Comparison of ENCODE assay signal across 9 cellular contexts in genomic region chrX:15468036-15468435, GRCh38. TPM values are rescaled to one million over a fixed set of nuclear protein-coding genes. Genes with fewer than 3 reads are reported as not detected.
DNase-seq lines count a peak whose midpoint lies in the region; FAIRE-seq and TF ChIP-seq lines count a peak whose summit lies in the region.
"Had no signal": no experiment of that assay in that cellular context is flagged by ENCODE, and none has a peak within 500 bp of the region (broad histone marks: within the 10 kb centered on the region; RNA-seq: fewer than 3 reads in every experiment).

No MANE protein-coding gene starts in this region.

- no peaks in the 10 kb centered on the region for H3K27me3 Mint-ChIP-seq in mesothelial cell of epicardium (ENCODE audit: low read depth)

- H3K27ac Mint-ChIP-seq in mesothelial cell of epicardium = no peak overlapping the region

- peak; percentile 85 for FAIRE-seq in GM12891 (lab: Jason Lieb, UNC)

- TF ChIP-seq CTCF in mesothelial cell of epicardium (IDR thresholded peaks at IDR 0.05; ENCODE audit: unreplicated experiment) = peak; percentile 20

- H3K9me3 Mint-ChIP-seq in mesothelial cell of epicardium = no peaks in the 10 kb centered on the region
- H3K9me3 Mint-ChIP-seq: naive B cell had no signal

- no peak for DNase-seq in GM12891 (ENCODE audit: insufficient read length, low spot score)
- DNase-seq in NCI-H2171 treated with DMSO at 0.1 percent for 48 hours (lab: John Stamatoyannopoulos, UW) = peak; percentile 80
- peak; percentile 63 for DNase-seq in dedifferentiated amniotic fluid mesenchymal stem cell (ENCODE audit: extremely low spot score)
- no peak for DNase-seq in mesothelial cell of epicardium (ENCODE audit: low spot score in 2 of 2, unreplicated experiment in 2 of 2)
- DNase-seq in NCI-H1436 (lab: John Stamatoyannopoulos, UW) = no peak
- DNase-seq in activated CD8-positive, alpha-beta memory T cell treated with anti-CD3 and anti-CD28 coated beads, Interleukin-2, amount 50 U/mL, for 48 hours = no peak
- no peak for DNase-seq in activated CD4-positive, alpha-beta T cell treated with anti-CD3 and anti-CD28 coated beads, Interleukin-2, amount 50 U/mL, for 48 hours
- DNase-seq in HuH-7.5 (ENCODE audit: low spot score) = no peak
- DNase-seq: naive B cell had no signal

- no peaks in the 10 kb centered on the region for H3K36me3 Mint-ChIP-seq in mesothelial cell of epicardium
- H3K36me3 Mint-ChIP-seq: naive B cell had no signal

- peaks cover 6% of the 10 kb centered on the region for H3K4me1 Mint-ChIP-seq in mesothelial cell of epicardium

- no peak overlapping the region for H3K4me3 Mint-ChIP-seq in mesothelial cell of epicardium
- H3K4me3 Mint-ChIP-seq: naive B cell had no signal

- no peak for TF ChIP-seq POLR2A in GM12891 (IDR thresholded peaks at IDR 0.05; ENCODE audit: low read depth, low read length)

TF ChIP-seq in GM12891, 5 proteins besides CTCF, POLR2A, EP300 and RAD21:
- no peak for TF ChIP-seq PAX5 (IDR thresholded peaks at IDR 0.05; ENCODE audit: insufficient read depth, low read length, severe bottlenecking)
- no peak for TF ChIP-seq SPI1 (IDR thresholded peaks at IDR 0.05; ENCODE audit: low read depth, low read length)
- no peak for TF ChIP-seq POLR2AphosphoS5 (IDR thresholded peaks at IDR 0.05; ENCODE audit: low read depth, low read length)
- no peak for TF ChIP-seq TAF1 (IDR thresholded peaks at IDR 0.05; ENCODE audit: low read depth, low read length)
- TF ChIP-seq POU2F2 (IDR thresholded peaks at IDR 0.05; ENCODE audit: low read depth, low read length) = no peak

RNA-seq across cellular contexts. Expression of gene PIR, which starts 25.1 kb away (rescaled TPM):
- polyA plus RNA-seq in GM12891 (2012; ENCODE audit: low read depth, missing spikeins) = 5.5 TPM
- total RNA-seq in mesothelial cell of epicardium = 27.6 to 28.8 TPM (median 28.7 TPM) in 3 replicates

RNA-seq across cellular contexts. Expression of gene BMX, which starts 32.6 kb away (rescaled TPM):
- not detected for polyA plus RNA-seq in GM12891 (2012; ENCODE audit: low read depth, missing spikeins)
- not detected in 3 replicates for total RNA-seq in mesothelial cell of epicardium

Comparison
In these comparisons a context has a peak if more than half of its experiments do, and no peak if none do; other contexts are left out.
1. DNase-seq: peak in NCI-H2171 treated with DMSO at 0.1 percent for 48 hours (single experiment) and dedifferentiated amniotic fluid mesenchymal stem cell (single experiment); none in GM12891 (single experiment), mesothelial cell of epicardium (0 of 2), NCI-H1436 (single experiment), activated CD8-positive, alpha-beta memory T cell treated with anti-CD3 and anti-CD28 coated beads, Interleukin-2, amount 50 U/mL, for 48 hours (single experiment), activated CD4-positive, alpha-beta T cell treated with anti-CD3 and anti-CD28 coated beads, Interleukin-2, amount 50 U/mL, for 48 hours (0 of 2) and HuH-7.5 (single experiment).